In genomic region chr5:91369480-91369879, GRCh38 we compare ENCODE assay signal across 24 cellular contexts. TPM values are rescaled to one million over a fixed set of nuclear protein-coding genes. Genes with fewer than 3 reads are reported as not detected.
A peak's percentile ranks its signal among the peaks of the same experiment; 100 is the strongest.
DNase-seq lines count a peak whose midpoint lies in the region; ATAC-seq, FAIRE-seq and TF ChIP-seq lines count a peak whose summit lies in the region.
"Had no signal": no experiment of that assay in that cellular context is flagged by ENCODE, and none has a peak within 500 bp of the region (broad histone marks: within the 10 kb centered on the region; RNA-seq: fewer than 3 reads in every experiment).

No MANE protein-coding gene starts in this region.

- H3K27me3 Mint-ChIP-seq in activated CD8-positive, alpha-beta T cell treated with anti-CD3 and anti-CD28 coated beads for 36 hours: no peaks in the 10 kb centered on the region
- no peaks in the 10 kb centered on the region for H3K27me3 Mint-ChIP-seq in activated CD8-positive, alpha-beta T cell treated with anti-CD3 and anti-CD28 coated beads, Interleukin-2, amount 10 ng/mL, durations not matched to agents 7 days and 5 days (ENCODE audit: low read depth)
- peaks cover 0 to 5% (median 0%) of the 10 kb centered on the region in 3 donors for H3K27me3 Mint-ChIP-seq in immature natural killer cell (ENCODE audit: low read depth in 3 of 3)
- H3K27me3 Mint-ChIP-seq: CD4-positive, alpha-beta T cell had no signal

- intact Hi-C loops in activated CD8-positive, alpha-beta T cell treated with anti-CD3 and anti-CD28 coated beads for 36 hours (cut with micrococcal nuclease): no loop called here
- intact Hi-C loops in psoas muscle (cut with DNase I): no loop called here

- no peak for TF ChIP-seq CTCF in activated CD8-positive, alpha-beta T cell treated with anti-CD3 and anti-CD28 coated beads for 36 hours (IDR thresholded peaks at IDR 0.05)
- TF ChIP-seq CTCF in psoas muscle (IDR thresholded peaks at IDR 0.05): no peak

- peak overlapping the region; percentile 1 for H3K4me3 ChIP-seq in psoas muscle
- H3K4me3 ChIP-seq: GM23338 had no signal

- TF ChIP-seq POLR2A in GM12892 (IDR thresholded peaks at IDR 0.05; ENCODE audit: low read depth, low read length): no peak

- H3K9me3 Mint-ChIP-seq in activated CD8-positive, alpha-beta T cell treated with anti-CD3 and anti-CD28 coated beads for 36 hours: peaks cover 1% of the 10 kb centered on the region
- H3K9me3 Mint-ChIP-seq in activated CD8-positive, alpha-beta T cell treated with anti-CD3 and anti-CD28 coated beads, Interleukin-2, amount 10 ng/mL, durations not matched to agents 7 days and 5 days (ENCODE audit: insufficient read depth): no peaks in the 10 kb centered on the region
- no peaks in the 10 kb centered on the region for H3K9me3 Mint-ChIP-seq in immature natural killer cell
- H3K9me3 Mint-ChIP-seq: CD4-positive, alpha-beta T cell; GM23338 had no signal

- no peak overlapping the region for H3K4me3 Mint-ChIP-seq in activated CD8-positive, alpha-beta T cell treated with anti-CD3 and anti-CD28 coated beads for 36 hours
- no peak overlapping the region for H3K4me3 Mint-ChIP-seq in activated CD8-positive, alpha-beta T cell treated with anti-CD3 and anti-CD28 coated beads, Interleukin-2, amount 10 ng/mL, durations not matched to agents 7 days and 5 days
- peak overlapping the region in 1 of 5 donors; percentile 32 for H3K4me3 Mint-ChIP-seq in immature natural killer cell
- H3K4me3 Mint-ChIP-seq: CD4-positive, alpha-beta T cell; GM23338 had no signal

- peak overlapping the region; percentile 8 for H3K27ac Mint-ChIP-seq in activated CD8-positive, alpha-beta T cell treated with anti-CD3 and anti-CD28 coated beads for 36 hours
- no peak overlapping the region for H3K27ac Mint-ChIP-seq in activated CD8-positive, alpha-beta T cell treated with anti-CD3 and anti-CD28 coated beads, Interleukin-2, amount 10 ng/mL, durations not matched to agents 7 days and 5 days
- peak overlapping the region in 5 of 6 donors; percentile 36 to 76 (median 51) for H3K27ac Mint-ChIP-seq in immature natural killer cell
- H3K27ac Mint-ChIP-seq: CD4-positive, alpha-beta T cell; GM23338 had no signal

- peak; percentile 21 for FAIRE-seq in GM12892 (lab: Jason Lieb, UNC)
- FAIRE-seq: HTR-8/SVneo had no signal

- 31 to 54% (median 34%) methylated on average over 1 of the region's 1 CpG for WGBS in psoas muscle, 3 donors

- ATAC-seq in activated CD8-positive, alpha-beta T cell treated with anti-CD3 and anti-CD28 coated beads for 36 hours: no peak
- no peak for ATAC-seq in activated CD8-positive, alpha-beta T cell treated with anti-CD3 and anti-CD28 coated beads, Interleukin-2, amount 10 ng/mL, durations not matched to agents 7 days and 5 days
- no peak for ATAC-seq in psoas muscle
- ATAC-seq: GM23338, HCT116, PC-3 had no signal

- no peak for DNase-seq in activated CD8-positive, alpha-beta T cell treated with anti-CD3 and anti-CD28 coated beads for 36 hours
- DNase-seq in activated CD8-positive, alpha-beta T cell treated with anti-CD3 and anti-CD28 coated beads, Interleukin-2, amount 10 ng/mL, durations not matched to agents 7 days and 5 days: no peak
- DNase-seq in GM12892 (ENCODE audit: insufficient read length) (no peak), immature natural killer cell (no peak), psoas muscle (no peak), NCI-H2081 treated with DMSO at 0.1 percent for 48 hours (lab: John Stamatoyannopoulos, UW) (no peak), NCI-H226 (no peak)
- DNase-seq in activated effector memory CD4-positive, alpha-beta T cell treated with anti-CD3 and anti-CD28 coated beads, Interleukin-2, amount 50 U/mL, for 16 hours: no peak
- DNase-seq: BE2C; Calu3; CD4-positive, alpha-beta T cell; DMS53; MV-4-11; NCI-H1417; NCI-H187 treated with DMSO at 0.1 percent for 48 hours; NCI-H446; NCI-H748 treated with DMSO at 0.1 percent for 48 hours; PC-3 had no signal

- H3K9me3 ChIP-seq in psoas muscle: no peaks in the 10 kb centered on the region
- H3K9me3 ChIP-seq: BE2C had no signal

- H3K36me3 Mint-ChIP-seq in activated CD8-positive, alpha-beta T cell treated with anti-CD3 and anti-CD28 coated beads for 36 hours (ENCODE audit: low read depth): peaks cover 68% of the 10 kb centered on the region
- peaks cover 70% of the 10 kb centered on the region for H3K36me3 Mint-ChIP-seq in activated CD8-positive, alpha-beta T cell treated with anti-CD3 and anti-CD28 coated beads, Interleukin-2, amount 10 ng/mL, durations not matched to agents 7 days and 5 days (ENCODE audit: low read depth)
- H3K36me3 Mint-ChIP-seq in immature natural killer cell: peaks cover 29 to 55% (median 31%) of the 10 kb centered on the region in 3 donors

- peak overlapping the region; percentile 38 for H3K27ac ChIP-seq in psoas muscle
- H3K27ac ChIP-seq: 22Rv1, HL-60, RWPE1 had no signal

- H3K4me1 Mint-ChIP-seq in activated CD8-positive, alpha-beta T cell treated with anti-CD3 and anti-CD28 coated beads for 36 hours (ENCODE audit: low read depth): peaks cover 40% of the 10 kb centered on the region
- H3K4me1 Mint-ChIP-seq in activated CD8-positive, alpha-beta T cell treated with anti-CD3 and anti-CD28 coated beads, Interleukin-2, amount 10 ng/mL, durations not matched to agents 7 days and 5 days (ENCODE audit: low read depth): peaks cover 21% of the 10 kb centered on the region
- H3K4me1 Mint-ChIP-seq in immature natural killer cell: peaks cover 34 to 61% of the 10 kb centered on the region in 2 donors
- H3K4me1 Mint-ChIP-seq: GM23338 had no signal

- peaks cover 36% of the 10 kb centered on the region for H3K4me1 ChIP-seq in psoas muscle
- H3K4me1 ChIP-seq: BE2C had no signal

- peaks cover 7 to 76% of the 10 kb centered on the region in 2 donors for H3K36me3 ChIP-seq in psoas muscle (ENCODE audit: insufficient read depth in 1 of 2, low read depth in 1 of 2)

- CTCF ChIA-PET in activated CD8-positive, alpha-beta T cell treated with anti-CD3 and anti-CD28 coated beads for 36 hours (lab: Charles Lee): interaction anchor here (1.8 to 2.9 kb wide), 2 partner anchors 15 to 149 kb away, joined by 7 to 20 read pairs; partner anchors contain the start of gene ARRDC3
- CTCF ChIA-PET in activated CD8-positive, alpha-beta T cell treated with anti-CD3 and anti-CD28 coated beads, Interleukin-2, amount 10 ng/mL, durations not matched to agents 7 days and 5 days (lab: Charles Lee): interaction anchor here (4.0 kb wide), 1 partner anchor 15 kb away, joined by 28 read pairs; no protein-coding TSS in a partner anchor

- POLR2A ChIA-PET in activated CD8-positive, alpha-beta T cell treated with anti-CD3 and anti-CD28 coated beads for 36 hours (lab: Charles Lee): interaction anchor here (1.0 to 1.9 kb wide), 4 partner anchors 10 to 141 kb away, joined by 3 to 7 read pairs (median 4); no protein-coding TSS in a partner anchor
- POLR2A ChIA-PET in activated CD8-positive, alpha-beta T cell treated with anti-CD3 and anti-CD28 coated beads, Interleukin-2, amount 10 ng/mL, durations not matched to agents 7 days and 5 days (lab: Charles Lee): interaction anchor here (1.8 kb wide), 1 partner anchor 11 kb away, joined by 7 read pairs; no protein-coding TSS in a partner anchor

- H3K27me3 ChIP-seq in psoas muscle (ENCODE audit: insufficient read depth in 3 of 3, low read length in 2 of 3): no peaks in the 10 kb centered on the region
- H3K27me3 ChIP-seq: BE2C had no signal

RNA-seq across cellular contexts. Expression of gene ARRDC3, which starts 13.6 kb away (rescaled TPM):
- total RNA-seq in activated CD8-positive, alpha-beta T cell treated with anti-CD3 and anti-CD28 coated beads for 36 hours: 10 to 100 TPM; 35.4 to 39.2 TPM
- 10 to 100 TPM; 36.5 to 37.1 TPM for total RNA-seq in activated CD8-positive, alpha-beta T cell treated with anti-CD3 and anti-CD28 coated beads, Interleukin-2, amount 10 ng/mL, durations not matched to agents 7 days and 5 days
- polyA plus RNA-seq in GM12892 (2012; ENCODE audit: missing spikeins): 27.5 TPM
- 10 to 100 TPM; 39.1 to 51.5 (median 50.3) TPM for polyA plus RNA-seq in immature natural killer cell
- 100 to 1,000 TPM in 1 of 4 donors, 10 to 100 TPM in 3; 28.6 to 122 (median 59.2) TPM for total RNA-seq in psoas muscle
- polyA plus RNA-seq in psoas muscle: 100 to 1,000 TPM in 1 of 3 donors, 10 to 100 TPM in 2; 30.9 to 137 (median 63.2) TPM
